In genomic region chr6:35739645-35740517, GRCh38 we compare ENCODE assay signal across 1 cellular context.
A peak's percentile ranks its signal among the peaks of the same experiment; 100 is the strongest.
TF ChIP-seq lines count a peak whose summit lies in the region.

No MANE protein-coding gene starts in this region.

TF ChIP-seq in HepG2, 621 proteins besides CTCF, POLR2A, EP300 and RAD21 (continues in another document):
- no peak for TF ChIP-seq SMARCE1 (IDR thresholded peaks at IDR 0.05; ENCODE audit: borderline replicate concordance)
- TF ChIP-seq ZNF891 (CRISPR knock-in tag; IDR thresholded peaks at IDR 0.05): no peak
- TF ChIP-seq GATA4 (IDR thresholded peaks at IDR 0.05; ENCODE audit: borderline replicate concordance, low read depth): no peak; the same call in 1 of the 2 replicates
- peak; percentile 5; the same call in 1 of the 2 replicates for TF ChIP-seq TSC22D2 (CRISPR knock-in tag; IDR thresholded peaks at IDR 0.05; ENCODE audit: borderline replicate concordance)
- 0 out of 2 replicates have a peak, but pooled peaks have one; percentile 40 for TF ChIP-seq ZNF552 (CRISPR knock-in tag; IDR thresholded peaks at IDR 0.05; ENCODE audit: borderline replicate concordance)
- peak; percentile 30; the same call in 1 of the 2 replicates for TF ChIP-seq ZNF503 (CRISPR knock-in tag; IDR thresholded peaks at IDR 0.05)
- no peak for TF ChIP-seq CSRNP1 (CRISPR knock-in tag; IDR thresholded peaks at IDR 0.05)
- no peak for TF ChIP-seq SMARCC2 (IDR thresholded peaks at IDR 0.05)
- no peak for TF ChIP-seq SP140L (CRISPR knock-in tag; IDR thresholded peaks at IDR 0.05; ENCODE audit: borderline replicate concordance)
- TF ChIP-seq EHMT2 (IDR thresholded peaks at IDR 0.05; ENCODE audit: borderline replicate concordance, low read depth, low read length): no peak
- no peak for TF ChIP-seq KLF13 (CRISPR knock-in tag; IDR thresholded peaks at IDR 0.05)
- TF ChIP-seq SETDB1 (CRISPR knock-in tag; IDR thresholded peaks at IDR 0.05; ENCODE audit: borderline replicate concordance): no peak
- peak; percentile 86 for TF ChIP-seq ELF3 (CRISPR knock-in tag; IDR thresholded peaks at IDR 0.05)
- 0 out of 2 replicates have a peak, but pooled peaks have one; percentile 12 for TF ChIP-seq THAP11 (CRISPR knock-in tag; IDR thresholded peaks at IDR 0.05)
- TF ChIP-seq EZH2 (conservative IDR thresholded peaks at IDR 0.05; ENCODE audit: low read depth, low read length): no peak
- no peak for TF ChIP-seq RERE (CRISPR knock-in tag; IDR thresholded peaks at IDR 0.05; ENCODE audit: low read depth)
- no peak for TF ChIP-seq ZNF615 (CRISPR knock-in tag; IDR thresholded peaks at IDR 0.05; ENCODE audit: borderline replicate concordance)
- no peak for TF ChIP-seq ATF3 (CRISPR knock-in tag; IDR thresholded peaks at IDR 0.05)
- TF ChIP-seq ZNF614 (CRISPR knock-in tag; IDR thresholded peaks at IDR 0.05; ENCODE audit: borderline replicate concordance): peak; percentile 74
- no peak; the same call in 1 of the 2 replicates for TF ChIP-seq KLF11 (CRISPR knock-in tag; IDR thresholded peaks at IDR 0.05)
- no peak for TF ChIP-seq ZNF280B (CRISPR knock-in tag; IDR thresholded peaks at IDR 0.05; ENCODE audit: borderline replicate concordance)
- TF ChIP-seq NFKB2 (CRISPR knock-in tag; IDR thresholded peaks at IDR 0.05; ENCODE audit: borderline replicate concordance): no peak
- TF ChIP-seq HMGA1 (CRISPR knock-in tag; conservative IDR thresholded peaks at IDR 0.05): no peak
- no peak for TF ChIP-seq ZNF12 (CRISPR knock-in tag; IDR thresholded peaks at IDR 0.05)
- TF ChIP-seq RFXAP (CRISPR knock-in tag; IDR thresholded peaks at IDR 0.05; ENCODE audit: borderline replicate concordance): peak; percentile 62; the same call in 1 of the 2 replicates
- peak; percentile 95 for TF ChIP-seq MEIS2 (CRISPR knock-in tag; IDR thresholded peaks at IDR 0.05)
- TF ChIP-seq ZMYM3 (CRISPR knock-in tag; IDR thresholded peaks at IDR 0.05): 0 out of 2 replicates have a peak, but pooled peaks have one; percentile 33
- TF ChIP-seq YEATS4 (CRISPR knock-in tag; IDR thresholded peaks at IDR 0.05; ENCODE audit: borderline replicate concordance): no peak
- TF ChIP-seq NAIF1 (CRISPR knock-in tag; IDR thresholded peaks at IDR 0.05; ENCODE audit: borderline replicate concordance): no peak
- TF ChIP-seq ZNF746 (CRISPR knock-in tag; IDR thresholded peaks at IDR 0.05): no peak
- peak; percentile 66 for TF ChIP-seq ZBTB43 (CRISPR knock-in tag; conservative IDR thresholded peaks at IDR 0.05)
- no peak for TF ChIP-seq ZNF589 (CRISPR knock-in tag; conservative IDR thresholded peaks at IDR 0.05)
- no peak for TF ChIP-seq SP1 (IDR thresholded peaks at IDR 0.05)
- no peak for TF ChIP-seq SP1 (CRISPR knock-in tag; IDR thresholded peaks at IDR 0.05)
- no peak for TF ChIP-seq NKX3-1 (CRISPR knock-in tag; IDR thresholded peaks at IDR 0.05)
- no peak for TF ChIP-seq ZNF703 (CRISPR knock-in tag; IDR thresholded peaks at IDR 0.05; ENCODE audit: borderline replicate concordance)
- TF ChIP-seq ZUFSP (CRISPR knock-in tag; IDR thresholded peaks at IDR 0.05; ENCODE audit: borderline replicate concordance): no peak
- peak; percentile 82; the same call in 1 of the 2 replicates for TF ChIP-seq MIXL1 (CRISPR knock-in tag; IDR thresholded peaks at IDR 0.05)
- TF ChIP-seq ZFP37 (CRISPR knock-in tag; IDR thresholded peaks at IDR 0.05; ENCODE audit: borderline replicate concordance): no peak
- TF ChIP-seq ZNF441 (CRISPR knock-in tag; IDR thresholded peaks at IDR 0.05; ENCODE audit: borderline replicate concordance): no peak
- peak; percentile 69 for TF ChIP-seq RCOR2 (CRISPR knock-in tag; IDR thresholded peaks at IDR 0.05)
- no peak for TF ChIP-seq SNAPC2 (CRISPR knock-in tag; IDR thresholded peaks at IDR 0.05)
- TF ChIP-seq ZBTB37 (CRISPR knock-in tag; IDR thresholded peaks at IDR 0.05): peak; percentile 60; the same call in 1 of the 2 replicates
- no peak for TF ChIP-seq ZBTB33 (CRISPR knock-in tag; IDR thresholded peaks at IDR 0.05)
- peak; percentile 51; the same call in 1 of the 2 replicates for TF ChIP-seq KAT8 (CRISPR knock-in tag; IDR thresholded peaks at IDR 0.05)
- TF ChIP-seq ARNT (IDR thresholded peaks at IDR 0.05): no peak
- peak; percentile 83 for TF ChIP-seq ASH2L (IDR thresholded peaks at IDR 0.05; ENCODE audit: insufficient read length, low read depth, low read length)
- no peak for TF ChIP-seq FOXP1 (IDR thresholded peaks at IDR 0.05)
- peak; percentile 54 for TF ChIP-seq FOXP1 (CRISPR knock-in tag; IDR thresholded peaks at IDR 0.05)
- no peak for TF ChIP-seq ZNF776 (CRISPR knock-in tag; IDR thresholded peaks at IDR 0.05)
